8 cellular contexts compared by ENCODE assay signal in genomic region chr1:44714944-44715571, GRCh38. TPM values are rescaled to one million over a fixed set of nuclear protein-coding genes. Genes with fewer than 3 reads are reported as not detected.
A peak's percentile ranks its signal among the peaks of the same experiment; 100 is the strongest.
DNase-seq lines count a peak whose midpoint lies in the region; ATAC-seq and TF ChIP-seq lines count a peak whose summit lies in the region.

No MANE protein-coding gene starts in this region.

- TF ChIP-seq CTCF in WI38 (IDR thresholded peaks at IDR 0.05; ENCODE audit: low read depth, low read length): peak; percentile 91

- DNase-seq in DMS 273 treated with DMSO at 0.1 percent for 48 hours (lab: John Stamatoyannopoulos, UW) (peak; percentile 50), NCI-H446 (lab: John Stamatoyannopoulos, UW) (peak; percentile 46 to 86), cerebellar cortex (ENCODE audit: low spot score) (peak; percentile 84), left colon (peak in 1 of 2 donors; percentile 60)
- peak in 2 of 3 experiments; percentile 46 to 52 for DNase-seq in stimulated activated CD4-positive, alpha-beta T cell treated with anti-CD3 and anti-CD28 coated beads, TNF-alpha, amount 100 ng/mL, for 4 hours (ENCODE audit: low read depth in 3 of 3)

- no peak overlapping the region for H3K4me3 ChIP-seq in WI38 (ENCODE audit: low read depth, low read length)

- ATAC-seq in HG02973 (IDR thresholded peaks at IDR 0.05; ENCODE audit: unreplicated experiment) (peak; percentile 44), left colon (peak; percentile 89), HG03460 (IDR thresholded peaks at IDR 0.05; ENCODE audit: unreplicated experiment) (no peak)

- intact Hi-C loops in left colon (cut with DNase I, micrococcal nuclease): no loop called here

RNA-seq across cellular contexts. Expression of gene RNU5D-1, which starts 15.9 kb away (rescaled TPM):
- total RNA-seq in left colon: not detected

RNA-seq across cellular contexts. Expression of gene KIF2C, which starts 24.6 kb away (rescaled TPM):
- total RNA-seq in left colon: 1 to 10 TPM; 2.6 to 9.1 TPM

RNA-seq across cellular contexts. Expression of gene ARMH1, which starts 40.5 kb away (rescaled TPM):
- total RNA-seq in left colon: 1 to 10 TPM; 1.1 to 2.3 TPM

RNA-seq across cellular contexts. Expression of gene TMEM53, which starts 40.8 kb away (rescaled TPM):
- total RNA-seq in left colon: 10 to 100 TPM; 31.3 to 35.7 TPM
